Comparison of ENCODE assay signal across 38 cellular contexts in genomic region chr4:55277011-55277410, GRCh38.
"Had no signal": no experiment of that assay in that cellular context is flagged by ENCODE, and none has a peak within 500 bp of the region (broad histone marks: within the 10 kb centered on the region; RNA-seq: fewer than 3 reads in every experiment).

No MANE protein-coding gene starts in this region.

- H3K27ac Mint-ChIP-seq: activated naive CD4-positive, alpha-beta T cell treated with anti-CD3 and anti-CD28 coated beads for 36 hours; activated naive CD4-positive, alpha-beta T cell treated with anti-CD3 and anti-CD28 coated beads, Interleukin-2, amount 10 ng/mL, durations not matched to agents 7 days and 5 days; activated naive CD4-positive, alpha-beta T cell treated with anti-CD3 and anti-CD28 coated beads, Interleukin-2, amount 50 U/mL, for 24 hours; activated naive CD4-positive, alpha-beta T cell treated with anti-CD3 and anti-CD28 coated beads, Interleukin-2, amount 50 U/mL, for 72 hours; activated naive CD8-positive, alpha-beta T cell; activated naive CD8-positive, alpha-beta T cell treated with anti-CD3 and anti-CD28 coated beads for 36 hours; activated naive CD8-positive, alpha-beta T cell treated with anti-CD3 and anti-CD28 coated beads, Interleukin-2, amount 10 ng/mL, durations not matched to agents 7 days and 5 days; activated naive CD8-positive, alpha-beta T cell treated with anti-CD3 and anti-CD28 coated beads, Interleukin-2, amount 50 U/mL, for 24 hours; activated T-cell treated with anti-CD3 and anti-CD28 coated beads, Interleukin-2, amount 50 U/mL, for 24 hours; activated T-cell treated with anti-CD3 and anti-CD28 coated beads, Interleukin-2, amount 50 U/mL, for 72 hours; activated T-helper 1 cell treated with anti-CD3 and anti-CD28 coated beads, Interleukin-12 subunit alpha, Interleukin-12 subunit beta, Interleukin-2, Interleukin-4 antibody, amounts not matched to agents 30 ng/mL and 10 ng/mL and 1 ng/mL, durations not matched to agents 14 hours and 24 hours and 36 hours; activated T-helper 17 cell treated with anti-CD3 and anti-CD28 coated beads, Interleukin-2, amount 50 U/mL, for 72 hours; activated T-helper 2 cell treated with anti-CD3 and anti-CD28 coated beads, Interferon-gamma antibody, Interleukin-2, Interleukin-4, amounts not matched to agents 10 μg/mL and 5 μg/mL and 100 μg/mL, durations not matched to agents 14 hours and 24 hours and 36 hours; brain had no signal

- H3K9me3 ChIP-seq: adrenal gland, ascending aorta, body of pancreas had no signal

- H3K36me3 ChIP-seq: adrenal gland, ascending aorta, brain microvascular endothelial cell, breast epithelium, cardiac muscle cell had no signal

- H3K36me3 Mint-ChIP-seq: activated naive CD4-positive, alpha-beta T cell treated with anti-CD3 and anti-CD28 coated beads, Interleukin-2, amount 10 ng/mL, durations not matched to agents 7 days and 5 days; activated naive CD4-positive, alpha-beta T cell treated with anti-CD3 and anti-CD28 coated beads, Interleukin-2, amount 50 U/mL, for 24 hours; activated naive CD8-positive, alpha-beta T cell; activated naive CD8-positive, alpha-beta T cell treated with anti-CD3 and anti-CD28 coated beads, Interleukin-2, amount 10 ng/mL, durations not matched to agents 7 days and 5 days; brain had no signal

- H3K4me3 ChIP-seq: adrenal gland, ascending aorta, body of pancreas, breast epithelium, cardiac muscle cell had no signal

- H3K4me1 Mint-ChIP-seq: activated naive CD4-positive, alpha-beta T cell treated with anti-CD3 and anti-CD28 coated beads, Interleukin-2, amount 10 ng/mL, durations not matched to agents 7 days and 5 days; activated naive CD4-positive, alpha-beta T cell treated with anti-CD3 and anti-CD28 coated beads, Interleukin-2, amount 50 U/mL, for 24 hours; activated naive CD8-positive, alpha-beta T cell treated with anti-CD3 and anti-CD28 coated beads for 36 hours; activated naive CD8-positive, alpha-beta T cell treated with anti-CD3 and anti-CD28 coated beads, Interleukin-2, amount 10 ng/mL, durations not matched to agents 7 days and 5 days; activated naive CD8-positive, alpha-beta T cell treated with anti-CD3 and anti-CD28 coated beads, Interleukin-2, amount 50 U/mL, for 24 hours; activated T-helper 17 cell treated with anti-CD3 and anti-CD28 coated beads, Interleukin-2, amount 50 U/mL, for 72 hours; brain; central memory CD8-positive, alpha-beta T cell had no signal

- H3K27me3 ChIP-seq: adrenal gland, ascending aorta, body of pancreas, brain microvascular endothelial cell, breast epithelium, cardiac muscle cell had no signal

- H3K4me1 ChIP-seq: adrenal gland, ascending aorta, body of pancreas, breast epithelium had no signal

- H3K9me3 Mint-ChIP-seq: activated naive CD4-positive, alpha-beta T cell treated with anti-CD3 and anti-CD28 coated beads, Interleukin-2, amount 10 ng/mL, durations not matched to agents 7 days and 5 days; activated naive CD8-positive, alpha-beta T cell treated with anti-CD3 and anti-CD28 coated beads, Interleukin-2, amount 10 ng/mL, durations not matched to agents 7 days and 5 days; activated T-helper 1 cell treated with anti-CD3 and anti-CD28 coated beads, Interleukin-12 subunit alpha, Interleukin-12 subunit beta, Interleukin-2, Interleukin-4 antibody, amounts not matched to agents 30 ng/mL and 10 ng/mL and 1 ng/mL, durations not matched to agents 14 hours and 24 hours and 36 hours had no signal

- H3K27me3 Mint-ChIP-seq: activated naive CD4-positive, alpha-beta T cell treated with anti-CD3 and anti-CD28 coated beads, Interleukin-2, amount 10 ng/mL, durations not matched to agents 7 days and 5 days had no signal

- DNase-seq: activated effector memory CD4-positive, alpha-beta T cell treated with anti-CD3 and anti-CD28 coated beads, Interleukin-2, amount 50 U/mL, for 16 hours; activated effector memory CD4-positive, alpha-beta T cell treated with Interleukin-2 at 50 U/mL for 16 hours; activated gamma-delta T cell; activated gamma-delta T cell treated with Interleukin-2 at 50 U/mL for 16 hours; activated naive CD4-positive, alpha-beta T cell; activated naive CD4-positive, alpha-beta T cell treated with anti-CD3 and anti-CD28 coated beads for 36 hours; activated naive CD4-positive, alpha-beta T cell treated with anti-CD3 and anti-CD28 coated beads, Interleukin-2, amount 10 ng/mL, durations not matched to agents 7 days and 5 days; activated naive CD4-positive, alpha-beta T cell treated with anti-CD3 and anti-CD28 coated beads, Interleukin-2, amount 50 U/mL, for 16 hours; activated naive CD4-positive, alpha-beta T cell treated with Interleukin-2 at 50 U/mL for 16 hours; activated naive CD8-positive, alpha-beta T cell treated with anti-CD3 and anti-CD28 coated beads for 36 hours; activated naive CD8-positive, alpha-beta T cell treated with anti-CD3 and anti-CD28 coated beads, Interleukin-2, amount 10 ng/mL, durations not matched to agents 7 days and 5 days; activated naive CD8-positive, alpha-beta T cell treated with anti-CD3 and anti-CD28 coated beads, Interleukin-2, amount 50 U/mL, for 24 hours; activated T-cell treated with anti-CD3 and anti-CD28 coated beads, Interleukin-2, amount 50 U/mL, for 24 hours; activated T-cell treated with anti-CD3 and anti-CD28 coated beads, Interleukin-2, amount 50 U/mL, for 4 hours; activated T-cell treated with anti-CD3 and anti-CD28 coated beads, Interleukin-2, amount 50 U/mL, for 48 hours; activated T-cell treated with anti-CD3 and anti-CD28 coated beads, Interleukin-2, amount 50 U/mL, for 72 hours; adrenal gland; amniotic stem cell; amygdala; anterior cingulate cortex; aorta; body of pancreas; brain microvascular endothelial cell; caudate nucleus; central memory CD4-positive, alpha-beta T cell; cerebellar nuclear complex had no signal

- ATAC-seq: activated naive CD4-positive, alpha-beta T cell treated with anti-CD3 and anti-CD28 coated beads, Interleukin-2, amount 50 U/mL, for 72 hours; activated naive CD8-positive, alpha-beta T cell treated with anti-CD3 and anti-CD28 coated beads, Interleukin-2, amount 50 U/mL, for 24 hours; activated T-cell treated with anti-CD3 and anti-CD28 coated beads, Interleukin-2, amount 50 U/mL, for 4 hours; activated T-cell treated with anti-CD3 and anti-CD28 coated beads, Interleukin-2, amount 50 U/mL, for 72 hours; activated T-helper 17 cell treated with anti-CD3 and anti-CD28 coated beads, Interleukin-2, amount 50 U/mL, for 72 hours; body of pancreas had no signal

- FAIRE-seq: bronchial epithelial cell had no signal

- H3K4me3 Mint-ChIP-seq: activated naive CD4-positive, alpha-beta T cell treated with anti-CD3 and anti-CD28 coated beads for 36 hours; activated naive CD4-positive, alpha-beta T cell treated with anti-CD3 and anti-CD28 coated beads, Interleukin-2, amount 10 ng/mL, durations not matched to agents 7 days and 5 days; activated naive CD4-positive, alpha-beta T cell treated with anti-CD3 and anti-CD28 coated beads, Interleukin-2, amount 50 U/mL, for 24 hours; activated naive CD8-positive, alpha-beta T cell; activated naive CD8-positive, alpha-beta T cell treated with anti-CD3 and anti-CD28 coated beads for 36 hours; activated naive CD8-positive, alpha-beta T cell treated with anti-CD3 and anti-CD28 coated beads, Interleukin-2, amount 10 ng/mL, durations not matched to agents 7 days and 5 days; activated naive CD8-positive, alpha-beta T cell treated with anti-CD3 and anti-CD28 coated beads, Interleukin-2, amount 50 U/mL, for 24 hours; activated T-cell treated with anti-CD3 and anti-CD28 coated beads, Interleukin-2, amount 50 U/mL, for 24 hours; activated T-cell treated with anti-CD3 and anti-CD28 coated beads, Interleukin-2, amount 50 U/mL, for 4 hours; activated T-cell treated with anti-CD3 and anti-CD28 coated beads, Interleukin-2, amount 50 U/mL, for 72 hours; activated T-helper 1 cell treated with anti-CD3 and anti-CD28 coated beads, Interleukin-12 subunit alpha, Interleukin-12 subunit beta, Interleukin-2, Interleukin-4 antibody, amounts not matched to agents 30 ng/mL and 10 ng/mL and 1 ng/mL, durations not matched to agents 14 hours and 24 hours and 36 hours; activated T-helper 17 cell treated with anti-CD3 and anti-CD28 coated beads, Interleukin-2, amount 50 U/mL, for 72 hours; brain; central memory CD8-positive, alpha-beta T cell had no signal

- H3K27ac ChIP-seq: adrenal gland, ascending aorta, body of pancreas, brain microvascular endothelial cell, breast epithelium, cardiac muscle cell had no signal
